In genomic region chr2:239223330-239224248, GRCh38 we compare ENCODE assay signal across 10 cellular contexts.
DNase-seq lines count a peak whose midpoint lies in the region; ATAC-seq and TF ChIP-seq lines count a peak whose summit lies in the region.
"Had no signal": no experiment of that assay in that cellular context is flagged by ENCODE, and none has a peak within 500 bp of the region (broad histone marks: within the 10 kb centered on the region; RNA-seq: fewer than 3 reads in every experiment).

No MANE protein-coding gene starts in this region.

- CTCF ChIA-PET in WTC11 (lab: Charles Lee) (no interaction called here), OCI-LY7 (lab: Charles Lee; ENCODE audit: unreplicated experiment) (no interaction called here)

- H3K4me3 ChIP-seq in BLaER1 = no peak overlapping the region
- no peak overlapping the region for H3K4me3 ChIP-seq in heart right ventricle
- no peak overlapping the region for H3K4me3 ChIP-seq in prostate gland
- no peak overlapping the region for H3K4me3 ChIP-seq in OCI-LY7 (ENCODE audit: low read depth, low read length, poor library complexity, severe bottlenecking)

- no TSS peak for BruUV-seq in OCI-LY7 (replicated peaks; lab: Mats Ljungman, UMichigan)

- no peak for TF ChIP-seq POLR2A in prostate gland (IDR thresholded peaks at IDR 0.05)

- no peaks in the 10 kb centered on the region for H3K9me2 ChIP-seq in OCI-LY7 (ENCODE audit: insufficient read depth, low read length)

- no peak for DNase-seq in WTC11 (ENCODE audit: low spot score)
- peak in 1 of 2 donors; percentile 40 for DNase-seq in heart right ventricle
- peak; percentile 73 for DNase-seq in prostate gland (ENCODE audit: low spot score)
- no peak for DNase-seq in dedifferentiated amniotic fluid mesenchymal stem cell (ENCODE audit: extremely low spot score)
- DNase-seq in OCI-LY7 (ENCODE audit: low spot score) = no peak
- DNase-seq: activated CD4-positive, alpha-beta T cell treated with anti-CD3 and anti-CD28 coated beads for 48 hours; NCI-H1930 had no signal

- H3K27me3 ChIP-seq in BLaER1 (no peaks in the 10 kb centered on the region), heart right ventricle (no peaks in the 10 kb centered on the region), prostate gland (replicated peaks; ENCODE audit: insufficient read depth) (no peaks in the 10 kb centered on the region)

- H4K20me1 ChIP-seq in BLaER1 (peaks cover 63% of the 10 kb centered on the region), OCI-LY7 (ENCODE audit: insufficient read depth, low read length) (no peaks in the 10 kb centered on the region; the same call in 1 of the 2 replicates)

- peaks cover 64% of the 10 kb centered on the region for H3K4me1 Mint-ChIP-seq in WTC11

- no peak overlapping the region for H2AFZ ChIP-seq in OCI-LY7 (ENCODE audit: low read length)

- H3K27ac ChIP-seq in BLaER1 (peak overlapping the region; percentile 75), heart right ventricle (peak overlapping the region in 9 of 10 donors; percentile 40 to 89 (median 86)), prostate gland (peak overlapping the region; percentile 68 to 76), OCI-LY7 (ENCODE audit: low read depth, low read length, poor library complexity, severe bottlenecking) (no peak overlapping the region)

- H3K4me2 ChIP-seq in BLaER1 = peak overlapping the region; percentile 85
- no peak overlapping the region for H3K4me2 ChIP-seq in OCI-LY7 (ENCODE audit: low read length)

- TF ChIP-seq CTCF in WTC11 (IDR thresholded peaks at IDR 0.05) (no peak), heart right ventricle (IDR thresholded peaks at IDR 0.05) (no peak), prostate gland (IDR thresholded peaks at IDR 0.05) (no peak), OCI-LY7 (conservative IDR thresholded peaks at IDR 0.05; ENCODE audit: low read length) (no peak)

- H3K27me3 Mint-ChIP-seq in WTC11 (ENCODE audit: low read depth) = no peaks in the 10 kb centered on the region

- H3K9me3 ChIP-seq in BLaER1 = no peaks in the 10 kb centered on the region
- H3K9me3 ChIP-seq in heart right ventricle = no peaks in the 10 kb centered on the region
- H3K9me3 ChIP-seq in prostate gland = no peaks in the 10 kb centered on the region
- no peaks in the 10 kb centered on the region for H3K9me3 ChIP-seq in OCI-LY7 (ENCODE audit: low read length)

- POLR2A ChIA-PET in WTC11 (lab: Charles Lee) = no interaction called here
- POLR2A ChIA-PET in OCI-LY7 (lab: Charles Lee) = no interaction called here

- no peaks in the 10 kb centered on the region for H3K36me3 Mint-ChIP-seq in WTC11

- ATAC-seq in WTC11 (no peak), heart right ventricle (peak in 6 of 8 donors; percentile 10 to 53 (median 25)), HG02763 (IDR thresholded peaks at IDR 0.05; ENCODE audit: unreplicated experiment) (no peak), HG02840 (IDR thresholded peaks at IDR 0.05; ENCODE audit: low FRiP score, unreplicated experiment) (no peak)

- WGBS in heart right ventricle, 2 donors = 68 to 69% methylated on average over 24 of the region's 24 CpGs
- WGBS in prostate gland = 51% methylated on average over 24 of the region's 24 CpGs

- H3K9ac ChIP-seq in BLaER1 = peak overlapping the region; percentile 2; the same call in 1 of the 2 replicates

- no peaks in the 10 kb centered on the region for H3K79me2 ChIP-seq in OCI-LY7 (ENCODE audit: insufficient read depth, low read depth, low read length)

- intact Hi-C loops in heart right ventricle (cut with DNase I) (loop anchor here in 3 of 10 donors (5.0 to 10.0 kb wide), 3 partner anchors 69 to 171 kb away; no protein-coding TSS in a partner anchor), prostate gland (cut with DNase I) (no loop called here), OCI-LY7 (cut with micrococcal nuclease; ENCODE audit: unreplicated experiment) (no loop called here)

- H3K4me1 ChIP-seq in BLaER1 (peaks cover 83% of the 10 kb centered on the region), heart right ventricle (peaks cover 38 to 88% (median 76%) of the 10 kb centered on the region in 9 donors), prostate gland (replicated peaks) (peaks cover 23% of the 10 kb centered on the region), OCI-LY7 (ENCODE audit: insufficient read depth, low read length, poor library complexity, severe bottlenecking) (no peaks in the 10 kb centered on the region)

- H3K36me3 ChIP-seq in BLaER1 = no peaks in the 10 kb centered on the region
- H3K36me3 ChIP-seq in heart right ventricle = no peaks in the 10 kb centered on the region
- H3K36me3 ChIP-seq in prostate gland = no peaks in the 10 kb centered on the region
- H3K36me3 ChIP-seq in OCI-LY7 (ENCODE audit: insufficient read depth, low read length) = no peaks in the 10 kb centered on the region

- no peak overlapping the region for H3K4me3 Mint-ChIP-seq in WTC11

- 0 out of 2 replicates have a peak overlapping the region, but pooled peaks have one; percentile 5 for H3K27ac Mint-ChIP-seq in WTC11

- H3K9me3 Mint-ChIP-seq in WTC11 = no peaks in the 10 kb centered on the region

TF ChIP-seq in WTC11, 78 proteins besides CTCF, POLR2A, EP300 and RAD21:
- no peak for TF ChIP-seq MLX (CRISPR knock-in tag; IDR thresholded peaks at IDR 0.05)
- TF ChIP-seq, protein P1, sequence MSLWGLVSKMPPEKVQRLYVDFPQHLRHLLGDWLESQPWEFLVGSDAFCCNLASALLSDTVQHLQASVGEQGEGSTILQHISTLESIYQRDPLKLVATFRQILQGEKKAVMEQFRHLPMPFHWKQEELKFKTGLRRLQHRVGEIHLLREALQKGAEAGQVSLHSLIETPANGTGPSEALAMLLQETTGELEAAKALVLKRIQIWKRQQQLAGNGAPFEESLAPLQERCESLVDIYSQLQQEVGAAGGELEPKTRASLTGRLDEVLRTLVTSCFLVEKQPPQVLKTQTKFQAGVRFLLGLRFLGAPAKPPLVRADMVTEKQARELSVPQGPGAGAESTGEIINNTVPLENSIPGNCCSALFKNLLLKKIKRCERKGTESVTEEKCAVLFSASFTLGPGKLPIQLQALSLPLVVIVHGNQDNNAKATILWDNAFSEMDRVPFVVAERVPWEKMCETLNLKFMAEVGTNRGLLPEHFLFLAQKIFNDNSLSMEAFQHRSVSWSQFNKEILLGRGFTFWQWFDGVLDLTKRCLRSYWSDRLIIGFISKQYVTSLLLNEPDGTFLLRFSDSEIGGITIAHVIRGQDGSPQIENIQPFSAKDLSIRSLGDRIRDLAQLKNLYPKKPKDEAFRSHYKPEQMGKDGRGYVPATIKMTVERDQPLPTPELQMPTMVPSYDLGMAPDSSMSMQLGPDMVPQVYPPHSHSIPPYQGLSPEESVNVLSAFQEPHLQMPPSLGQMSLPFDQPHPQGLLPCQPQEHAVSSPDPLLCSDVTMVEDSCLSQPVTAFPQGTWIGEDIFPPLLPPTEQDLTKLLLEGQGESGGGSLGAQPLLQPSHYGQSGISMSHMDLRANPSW (CRISPR knock-in tag; conservative IDR thresholded peaks at IDR 0.05; ENCODE audit: low read depth) = no peak
- TF ChIP-seq, protein P2, sequence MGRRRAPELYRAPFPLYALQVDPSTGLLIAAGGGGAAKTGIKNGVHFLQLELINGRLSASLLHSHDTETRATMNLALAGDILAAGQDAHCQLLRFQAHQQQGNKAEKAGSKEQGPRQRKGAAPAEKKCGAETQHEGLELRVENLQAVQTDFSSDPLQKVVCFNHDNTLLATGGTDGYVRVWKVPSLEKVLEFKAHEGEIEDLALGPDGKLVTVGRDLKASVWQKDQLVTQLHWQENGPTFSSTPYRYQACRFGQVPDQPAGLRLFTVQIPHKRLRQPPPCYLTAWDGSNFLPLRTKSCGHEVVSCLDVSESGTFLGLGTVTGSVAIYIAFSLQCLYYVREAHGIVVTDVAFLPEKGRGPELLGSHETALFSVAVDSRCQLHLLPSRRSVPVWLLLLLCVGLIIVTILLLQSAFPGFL (CRISPR knock-in tag; IDR thresholded peaks at IDR 0.05; ENCODE audit: borderline replicate concordance) = no peak
- TF ChIP-seq, protein P3, sequence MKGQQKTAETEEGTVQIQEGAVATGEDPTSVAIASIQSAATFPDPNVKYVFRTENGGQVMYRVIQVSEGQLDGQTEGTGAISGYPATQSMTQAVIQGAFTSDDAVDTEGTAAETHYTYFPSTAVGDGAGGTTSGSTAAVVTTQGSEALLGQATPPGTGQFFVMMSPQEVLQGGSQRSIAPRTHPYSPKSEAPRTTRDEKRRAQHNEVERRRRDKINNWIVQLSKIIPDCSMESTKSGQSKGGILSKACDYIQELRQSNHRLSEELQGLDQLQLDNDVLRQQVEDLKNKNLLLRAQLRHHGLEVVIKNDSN (CRISPR knock-in tag; IDR thresholded peaks at IDR 0.05) = no peak
- TF ChIP-seq EMX1 (CRISPR knock-in tag; IDR thresholded peaks at IDR 0.05) = no peak
- TF ChIP-seq ZNF317 (CRISPR knock-in tag; IDR thresholded peaks at IDR 0.05; ENCODE audit: borderline replicate concordance, low read depth) = no peak
- TF ChIP-seq, protein P4, sequence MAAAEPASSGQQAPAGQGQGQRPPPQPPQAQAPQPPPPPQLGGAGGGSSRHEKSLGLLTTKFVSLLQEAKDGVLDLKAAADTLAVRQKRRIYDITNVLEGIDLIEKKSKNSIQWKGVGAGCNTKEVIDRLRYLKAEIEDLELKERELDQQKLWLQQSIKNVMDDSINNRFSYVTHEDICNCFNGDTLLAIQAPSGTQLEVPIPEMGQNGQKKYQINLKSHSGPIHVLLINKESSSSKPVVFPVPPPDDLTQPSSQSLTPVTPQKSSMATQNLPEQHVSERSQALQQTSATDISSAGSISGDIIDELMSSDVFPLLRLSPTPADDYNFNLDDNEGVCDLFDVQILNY (CRISPR knock-in tag; IDR thresholded peaks at IDR 0.05) = no peak
- TF ChIP-seq KAT7 (CRISPR knock-in tag; IDR thresholded peaks at IDR 0.05; ENCODE audit: borderline replicate concordance) = no peak
- TF ChIP-seq ZNF263 (CRISPR knock-in tag; IDR thresholded peaks at IDR 0.05; ENCODE audit: low read depth) = no peak
TF ChIP-seq in WTC11: peak in this region for 0.

Comparison
In these comparisons a context has a peak if more than half of its experiments do, and no peak if none do; other contexts are left out.
1. ATAC-seq: peak in heart right ventricle (6 of 8); none in WTC11 (single experiment), HG02763 (single experiment) and HG02840 (single experiment).